ENCODE assay signal across 43 cellular contexts in genomic region chr19:39797083-39797482, GRCh38. TPM values are rescaled to one million over a fixed set of nuclear protein-coding genes. Genes with fewer than 3 reads are reported as not detected.
"Had no signal": no experiment of that assay in that cellular context is flagged by ENCODE, and none has a peak within 500 bp of the region (broad histone marks: within the 10 kb centered on the region; RNA-seq: fewer than 3 reads in every experiment).

No MANE protein-coding gene starts in this region.

- FAIRE-seq: astrocyte, bronchial epithelial cell had no signal

- H3K4me1 ChIP-seq: adrenal gland, ascending aorta, body of pancreas, breast epithelium had no signal

- H3K9me3 ChIP-seq: adrenal gland, ascending aorta, body of pancreas, breast epithelium had no signal

- H3K4me3 Mint-ChIP-seq: activated naive CD4-positive, alpha-beta T cell treated with anti-CD3 and anti-CD28 coated beads for 36 hours; activated naive CD4-positive, alpha-beta T cell treated with anti-CD3 and anti-CD28 coated beads, Interleukin-2, amount 10 ng/mL, durations not matched to agents 7 days and 5 days; activated naive CD4-positive, alpha-beta T cell treated with anti-CD3 and anti-CD28 coated beads, Interleukin-2, amount 50 U/mL, for 24 hours; activated naive CD8-positive, alpha-beta T cell; activated naive CD8-positive, alpha-beta T cell treated with anti-CD3 and anti-CD28 coated beads for 36 hours; activated naive CD8-positive, alpha-beta T cell treated with anti-CD3 and anti-CD28 coated beads, Interleukin-2, amount 10 ng/mL, durations not matched to agents 7 days and 5 days; activated naive CD8-positive, alpha-beta T cell treated with anti-CD3 and anti-CD28 coated beads, Interleukin-2, amount 50 U/mL, for 24 hours; activated T-cell treated with anti-CD3 and anti-CD28 coated beads, Interleukin-2, amount 50 U/mL, for 24 hours; activated T-cell treated with anti-CD3 and anti-CD28 coated beads, Interleukin-2, amount 50 U/mL, for 4 hours; activated T-cell treated with anti-CD3 and anti-CD28 coated beads, Interleukin-2, amount 50 U/mL, for 72 hours; activated T-helper 1 cell treated with anti-CD3 and anti-CD28 coated beads, Interleukin-12 subunit alpha, Interleukin-12 subunit beta, Interleukin-2, Interleukin-4 antibody, amounts not matched to agents 30 ng/mL and 10 ng/mL and 1 ng/mL, durations not matched to agents 14 hours and 24 hours and 36 hours; activated T-helper 17 cell treated with anti-CD3 and anti-CD28 coated beads, Interleukin-2, amount 50 U/mL, for 72 hours; brain; central memory CD8-positive, alpha-beta T cell had no signal

- DNase-seq: activated effector memory CD4-positive, alpha-beta T cell treated with anti-CD3 and anti-CD28 coated beads, Interleukin-2, amount 50 U/mL, for 16 hours; activated effector memory CD4-positive, alpha-beta T cell treated with Interleukin-2 at 50 U/mL for 16 hours; activated gamma-delta T cell; activated gamma-delta T cell treated with Interleukin-2 at 50 U/mL for 16 hours; activated naive CD4-positive, alpha-beta T cell; activated naive CD4-positive, alpha-beta T cell treated with anti-CD3 and anti-CD28 coated beads for 36 hours; activated naive CD4-positive, alpha-beta T cell treated with anti-CD3 and anti-CD28 coated beads, Interleukin-2, amount 10 ng/mL, durations not matched to agents 7 days and 5 days; activated naive CD4-positive, alpha-beta T cell treated with anti-CD3 and anti-CD28 coated beads, Interleukin-2, amount 50 U/mL, for 16 hours; activated naive CD4-positive, alpha-beta T cell treated with Interleukin-2 at 50 U/mL for 16 hours; activated naive CD8-positive, alpha-beta T cell treated with anti-CD3 and anti-CD28 coated beads for 36 hours; activated naive CD8-positive, alpha-beta T cell treated with anti-CD3 and anti-CD28 coated beads, Interleukin-2, amount 10 ng/mL, durations not matched to agents 7 days and 5 days; activated naive CD8-positive, alpha-beta T cell treated with anti-CD3 and anti-CD28 coated beads, Interleukin-2, amount 50 U/mL, for 24 hours; activated T-cell treated with anti-CD3 and anti-CD28 coated beads, Interleukin-2, amount 50 U/mL, for 24 hours; activated T-cell treated with anti-CD3 and anti-CD28 coated beads, Interleukin-2, amount 50 U/mL, for 4 hours; activated T-cell treated with anti-CD3 and anti-CD28 coated beads, Interleukin-2, amount 50 U/mL, for 48 hours; activated T-cell treated with anti-CD3 and anti-CD28 coated beads, Interleukin-2, amount 50 U/mL, for 72 hours; adrenal gland; amniotic stem cell; amygdala; anterior cingulate cortex; aorta; body of pancreas; brain microvascular endothelial cell; caudate nucleus; central memory CD4-positive, alpha-beta T cell; cerebellar nuclear complex had no signal

- H3K27ac Mint-ChIP-seq: activated naive CD4-positive, alpha-beta T cell treated with anti-CD3 and anti-CD28 coated beads for 36 hours; activated naive CD4-positive, alpha-beta T cell treated with anti-CD3 and anti-CD28 coated beads, Interleukin-2, amount 10 ng/mL, durations not matched to agents 7 days and 5 days; activated naive CD4-positive, alpha-beta T cell treated with anti-CD3 and anti-CD28 coated beads, Interleukin-2, amount 50 U/mL, for 24 hours; activated naive CD4-positive, alpha-beta T cell treated with anti-CD3 and anti-CD28 coated beads, Interleukin-2, amount 50 U/mL, for 72 hours; activated naive CD8-positive, alpha-beta T cell; activated naive CD8-positive, alpha-beta T cell treated with anti-CD3 and anti-CD28 coated beads for 36 hours; activated naive CD8-positive, alpha-beta T cell treated with anti-CD3 and anti-CD28 coated beads, Interleukin-2, amount 50 U/mL, for 24 hours; activated T-cell treated with anti-CD3 and anti-CD28 coated beads, Interleukin-2, amount 50 U/mL, for 24 hours; activated T-cell treated with anti-CD3 and anti-CD28 coated beads, Interleukin-2, amount 50 U/mL, for 72 hours; activated T-helper 1 cell treated with anti-CD3 and anti-CD28 coated beads, Interleukin-12 subunit alpha, Interleukin-12 subunit beta, Interleukin-2, Interleukin-4 antibody, amounts not matched to agents 30 ng/mL and 10 ng/mL and 1 ng/mL, durations not matched to agents 14 hours and 24 hours and 36 hours; activated T-helper 17 cell treated with anti-CD3 and anti-CD28 coated beads, Interleukin-2, amount 50 U/mL, for 72 hours; activated T-helper 2 cell treated with anti-CD3 and anti-CD28 coated beads, Interferon-gamma antibody, Interleukin-2, Interleukin-4, amounts not matched to agents 10 μg/mL and 5 μg/mL and 100 μg/mL, durations not matched to agents 14 hours and 24 hours and 36 hours; brain had no signal

- H3K36me3 Mint-ChIP-seq: activated naive CD4-positive, alpha-beta T cell treated with anti-CD3 and anti-CD28 coated beads, Interleukin-2, amount 10 ng/mL, durations not matched to agents 7 days and 5 days; activated naive CD4-positive, alpha-beta T cell treated with anti-CD3 and anti-CD28 coated beads, Interleukin-2, amount 50 U/mL, for 24 hours; activated naive CD4-positive, alpha-beta T cell treated with anti-CD3 and anti-CD28 coated beads, Interleukin-2, amount 50 U/mL, for 72 hours; activated naive CD8-positive, alpha-beta T cell; activated naive CD8-positive, alpha-beta T cell treated with anti-CD3 and anti-CD28 coated beads for 36 hours; activated naive CD8-positive, alpha-beta T cell treated with anti-CD3 and anti-CD28 coated beads, Interleukin-2, amount 10 ng/mL, durations not matched to agents 7 days and 5 days; brain had no signal

- H3K27ac ChIP-seq: adrenal gland, ascending aorta, body of pancreas, brain microvascular endothelial cell, breast epithelium, cardiac muscle cell had no signal

- H3K4me3 ChIP-seq: adrenal gland, ascending aorta, body of pancreas, breast epithelium, cardiac muscle cell had no signal

- H3K36me3 ChIP-seq: adrenal gland, ascending aorta, brain microvascular endothelial cell, breast epithelium, cardiac muscle cell had no signal

- H3K9me3 Mint-ChIP-seq: activated naive CD4-positive, alpha-beta T cell treated with anti-CD3 and anti-CD28 coated beads for 36 hours; activated naive CD4-positive, alpha-beta T cell treated with anti-CD3 and anti-CD28 coated beads, Interleukin-2, amount 10 ng/mL, durations not matched to agents 7 days and 5 days; activated naive CD4-positive, alpha-beta T cell treated with anti-CD3 and anti-CD28 coated beads, Interleukin-2, amount 50 U/mL, for 24 hours; activated naive CD4-positive, alpha-beta T cell treated with anti-CD3 and anti-CD28 coated beads, Interleukin-2, amount 50 U/mL, for 72 hours; activated naive CD8-positive, alpha-beta T cell treated with anti-CD3 and anti-CD28 coated beads for 36 hours; activated naive CD8-positive, alpha-beta T cell treated with anti-CD3 and anti-CD28 coated beads, Interleukin-2, amount 10 ng/mL, durations not matched to agents 7 days and 5 days; activated naive CD8-positive, alpha-beta T cell treated with anti-CD3 and anti-CD28 coated beads, Interleukin-2, amount 50 U/mL, for 24 hours; activated T-cell treated with anti-CD3 and anti-CD28 coated beads, Interleukin-2, amount 50 U/mL, for 24 hours; activated T-cell treated with anti-CD3 and anti-CD28 coated beads, Interleukin-2, amount 50 U/mL, for 4 hours; activated T-cell treated with anti-CD3 and anti-CD28 coated beads, Interleukin-2, amount 50 U/mL, for 72 hours; activated T-helper 1 cell treated with anti-CD3 and anti-CD28 coated beads, Interleukin-12 subunit alpha, Interleukin-12 subunit beta, Interleukin-2, Interleukin-4 antibody, amounts not matched to agents 30 ng/mL and 10 ng/mL and 1 ng/mL, durations not matched to agents 14 hours and 24 hours and 36 hours; activated T-helper 17 cell treated with anti-CD3 and anti-CD28 coated beads, Interleukin-2, amount 50 U/mL, for 72 hours; activated T-helper 2 cell treated with anti-CD3 and anti-CD28 coated beads, Interferon-gamma antibody, Interleukin-2, Interleukin-4, amounts not matched to agents 10 μg/mL and 5 μg/mL and 100 μg/mL, durations not matched to agents 14 hours and 24 hours and 36 hours; brain; central memory CD8-positive, alpha-beta T cell had no signal

- H3K27me3 Mint-ChIP-seq: activated naive CD8-positive, alpha-beta T cell; central memory CD8-positive, alpha-beta T cell had no signal

- ATAC-seq: activated naive CD4-positive, alpha-beta T cell treated with anti-CD3 and anti-CD28 coated beads, Interleukin-2, amount 50 U/mL, for 72 hours; activated naive CD8-positive, alpha-beta T cell treated with anti-CD3 and anti-CD28 coated beads, Interleukin-2, amount 50 U/mL, for 24 hours; activated T-cell treated with anti-CD3 and anti-CD28 coated beads, Interleukin-2, amount 50 U/mL, for 4 hours; activated T-cell treated with anti-CD3 and anti-CD28 coated beads, Interleukin-2, amount 50 U/mL, for 72 hours; activated T-helper 17 cell treated with anti-CD3 and anti-CD28 coated beads, Interleukin-2, amount 50 U/mL, for 72 hours; body of pancreas had no signal

- H3K27me3 ChIP-seq: adrenal gland, ascending aorta, brain microvascular endothelial cell, cardiac muscle cell had no signal

- H3K4me1 Mint-ChIP-seq: activated naive CD4-positive, alpha-beta T cell treated with anti-CD3 and anti-CD28 coated beads, Interleukin-2, amount 50 U/mL, for 24 hours; activated naive CD8-positive, alpha-beta T cell treated with anti-CD3 and anti-CD28 coated beads, Interleukin-2, amount 50 U/mL, for 24 hours; activated T-helper 17 cell treated with anti-CD3 and anti-CD28 coated beads, Interleukin-2, amount 50 U/mL, for 72 hours had no signal

RNA-seq across cellular contexts. Expression of gene LEUTX, which starts 18.4 kb away (rescaled TPM):
- total RNA-seq: activated naive CD4-positive, alpha-beta T cell treated with anti-CD3 and anti-CD28 coated beads for 36 hours; activated naive CD4-positive, alpha-beta T cell treated with anti-CD3 and anti-CD28 coated beads, Interleukin-2, amount 50 U/mL, for 72 hours; activated naive CD8-positive, alpha-beta T cell treated with anti-CD3 and anti-CD28 coated beads for 36 hours; activated naive CD8-positive, alpha-beta T cell treated with anti-CD3 and anti-CD28 coated beads, Interleukin-2, amount 10 ng/mL, durations not matched to agents 7 days and 5 days; activated T-cell treated with anti-CD3 and anti-CD28 coated beads, Interleukin-2, amount 50 U/mL, for 4 hours; activated T-cell treated with anti-CD3 and anti-CD28 coated beads, Interleukin-2, amount 50 U/mL, for 72 hours; activated T-helper 1 cell treated with anti-CD3 and anti-CD28 coated beads, Interleukin-12 subunit alpha, Interleukin-12 subunit beta, Interleukin-2, Interleukin-4 antibody, amounts not matched to agents 30 ng/mL and 10 ng/mL and 1 ng/mL, durations not matched to agents 14 hours and 24 hours and 36 hours; activated T-helper 17 cell treated with anti-CD3 and anti-CD28 coated beads, Interleukin-2, amount 50 U/mL, for 72 hours; activated T-helper 2 cell treated with anti-CD3 and anti-CD28 coated beads, Interferon-gamma antibody, Interleukin-2, Interleukin-4, amounts not matched to agents 10 μg/mL and 5 μg/mL and 100 μg/mL, durations not matched to agents 14 hours and 24 hours and 36 hours; adrenal gland; aorta; ascending aorta; astrocyte; body of pancreas; breast epithelium; bronchial epithelial cell; cardiac muscle cell; cardiac septum; cerebellum; chondrocyte had no signal
- polyA plus RNA-seq: adipose tissue, adrenal gland, aorta, cardiac muscle cell had no signal

RNA-seq across cellular contexts. Expression of gene CLC, which starts 59.3 kb away (rescaled TPM):
- total RNA-seq: activated naive CD4-positive, alpha-beta T cell treated with anti-CD3 and anti-CD28 coated beads for 36 hours; activated naive CD8-positive, alpha-beta T cell treated with anti-CD3 and anti-CD28 coated beads for 36 hours; activated naive CD8-positive, alpha-beta T cell treated with anti-CD3 and anti-CD28 coated beads, Interleukin-2, amount 10 ng/mL, durations not matched to agents 7 days and 5 days; activated T-helper 17 cell treated with anti-CD3 and anti-CD28 coated beads, Interleukin-2, amount 50 U/mL, for 72 hours; adrenal gland; aorta; ascending aorta; astrocyte; body of pancreas; breast epithelium; bronchial epithelial cell; cardiac muscle cell; cerebellum; chondrocyte had no signal
- polyA plus RNA-seq: aorta, cardiac muscle cell had no signal
